Comparison of ENCODE assay signal across 25 cellular contexts in genomic region chr9:33236571-33236970, GRCh38. TPM values are rescaled to one million over a fixed set of nuclear protein-coding genes. Genes with fewer than 3 reads are reported as not detected.
DNase-seq lines count a peak whose midpoint lies in the region; ATAC-seq, FAIRE-seq and TF ChIP-seq lines count a peak whose summit lies in the region.
"Had no signal": no experiment of that assay in that cellular context is flagged by ENCODE, and none has a peak within 500 bp of the region (broad histone marks: within the 10 kb centered on the region; RNA-seq: fewer than 3 reads in every experiment).

No MANE protein-coding gene starts in this region.

- no peak overlapping the region for H3K14ac ChIP-seq in H1 (ENCODE audit: insufficient read length)

- in situ Hi-C loops in Panc1 (cut with HindIII; ENCODE audit: low pct_unique_long_range_greater_than_20kb, low sequenced_read_pairs), result no loop called here

- ATAC-seq in Panc1 (peak; percentile 5; the same call in 1 of the 2 replicates), GM21526 (IDR thresholded peaks at IDR 0.05; ENCODE audit: low FRiP score, unreplicated experiment) (no peak)
- ATAC-seq in stimulated activated naive CD8-positive, alpha-beta T cell treated with anti-CD3 and anti-CD28 coated beads, Interleukin-15, amount 100 ng/mL, for 72 hours, result no peak
- ATAC-seq: Right ventricle myocardium inferior had no signal

- no peaks in the 10 kb centered on the region for H3K79me2 ChIP-seq in H1 (ENCODE audit: control insufficient read depth in 1 of 2, insufficient read depth in 2 of 2, low read length in 2 of 2)

- H3K79me1 ChIP-seq in H1 (ENCODE audit: low read depth, low read length), result no peaks in the 10 kb centered on the region

- H4K8ac ChIP-seq in H1 (ENCODE audit: extremely low read depth, insufficient read depth, low read length), result 0 out of 2 replicates have a peak overlapping the region, but pooled peaks have one; percentile 14

- no peak overlapping the region for H2AFZ ChIP-seq in H1 (ENCODE audit: low read length)

- no peak overlapping the region for H2BK15ac ChIP-seq in H1 (ENCODE audit: low read length)

- no peaks in the 10 kb centered on the region for H3K9me3 ChIP-seq in Panc1 (ENCODE audit: control insufficient read depth, insufficient read depth, low read depth, low read length)
- no peaks in the 10 kb centered on the region for H3K9me3 ChIP-seq in H1 (ENCODE audit: insufficient read depth in 2 of 2, low read depth in 1 of 2, low read length in 1 of 2)
- H3K9me3 ChIP-seq in right atrium auricular region, result no peaks in the 10 kb centered on the region
- H3K9me3 ChIP-seq: BLaER1 treated with 17β-estradiol and CSF1 and Interleukin-3, amounts not matched to agents 10 nM and 100 nM; Caco-2; Peyer's patch; SJSA1 had no signal

- H2BK12ac ChIP-seq in H1 (ENCODE audit: low read depth, low read length), result no peak overlapping the region

- no peak overlapping the region for H3K9ac ChIP-seq in H1 (replicated peaks in 1 of 4; ENCODE audit: extremely low read depth in 1 of 4, low read depth in 3 of 4, low read length in 3 of 4)
- H3K9ac ChIP-seq: BLaER1 treated with 17β-estradiol and CSF1 and Interleukin-3, amounts not matched to agents 10 nM and 100 nM had no signal

- no peak overlapping the region for H3K4me2 ChIP-seq in H1 (ENCODE audit: insufficient read depth in 1 of 2, low read depth in 2 of 2, low read length in 2 of 2)
- H3K4me2 ChIP-seq: BLaER1 treated with 17β-estradiol and CSF1 and Interleukin-3, amounts not matched to agents 10 nM and 100 nM had no signal

- no peaks in the 10 kb centered on the region for H3K9me3 Mint-ChIP-seq in stimulated activated naive CD8-positive, alpha-beta T cell treated with anti-CD3 and anti-CD28 coated beads, Interleukin-15, amount 100 ng/mL, for 72 hours
- H3K9me3 Mint-ChIP-seq: CD4-positive, alpha-beta memory T cell had no signal

- no peaks in the 10 kb centered on the region for H3K4me1 Mint-ChIP-seq in stimulated activated naive CD8-positive, alpha-beta T cell treated with anti-CD3 and anti-CD28 coated beads, Interleukin-15, amount 100 ng/mL, for 72 hours

- no peak overlapping the region for H3K4me3 Mint-ChIP-seq in stimulated activated naive CD8-positive, alpha-beta T cell treated with anti-CD3 and anti-CD28 coated beads, Interleukin-15, amount 100 ng/mL, for 72 hours
- H3K4me3 Mint-ChIP-seq: CD4-positive, alpha-beta memory T cell had no signal

- no peak overlapping the region for H3K18ac ChIP-seq in H1 (ENCODE audit: extremely low read depth, low read length)

- H2BK5ac ChIP-seq in H1 (ENCODE audit: low read depth, low read length), result no peak overlapping the region

- no peak overlapping the region for H3K27ac ChIP-seq in Panc1 (ENCODE audit: low read length)
- H3K27ac ChIP-seq in H1 (ENCODE audit: low read depth, low read length), result no peak overlapping the region
- H3K27ac ChIP-seq in right atrium auricular region, result no peak overlapping the region
- H3K27ac ChIP-seq: BLaER1 treated with 17β-estradiol and CSF1 and Interleukin-3, amounts not matched to agents 10 nM and 100 nM; Peyer's patch; SJSA1 had no signal

- FAIRE-seq in H1 (lab: Jason Lieb, UNC), result no peak
- FAIRE-seq in HTR-8/SVneo (lab: Jason Lieb, UNC), result no peak
- FAIRE-seq: GM12892 had no signal

- TF ChIP-seq EP300 in H1 (IDR thresholded peaks at IDR 0.05; ENCODE audit: borderline replicate concordance in 1 of 2, low read depth in 2 of 2, low read length in 2 of 2), result no peak

- H3K4me3 ChIP-seq in Panc1 (ENCODE audit: low read depth in 2 of 2, low read length in 2 of 2) (no peak overlapping the region), H1 (ENCODE audit: extremely low read depth in 1 of 4, insufficient read depth in 2 of 4, low read depth in 3 of 4, low read length in 4 of 4) (no peak overlapping the region), right atrium auricular region (no peak overlapping the region)
- H3K4me3 ChIP-seq: BLaER1 treated with 17β-estradiol and CSF1 and Interleukin-3, amounts not matched to agents 10 nM and 100 nM; Peyer's patch; SJSA1 had no signal

- no peak overlapping the region for H2BK120ac ChIP-seq in H1 (replicated peaks; ENCODE audit: low read depth, low read length)

- H2AK5ac ChIP-seq in H1 (ENCODE audit: low read depth, low read length), result no peak overlapping the region

- intact Hi-C loops in Panc1 (cut with micrococcal nuclease; ENCODE audit: unreplicated experiment), result no loop called here

- no TSS peak for BruUV-seq in Panc1 (replicated peaks; lab: Mats Ljungman, UMichigan)

- H3K27me3 ChIP-seq in Panc1 (ENCODE audit: control insufficient read depth, insufficient read depth, low read length) (0 out of 2 replicates have a peak, but pooled peaks cover 2% of the 10 kb centered on the region), H1 (replicated peaks in 1 of 4; ENCODE audit: control insufficient read depth in 3 of 4, extremely low read depth in 1 of 4, insufficient read depth in 3 of 4, low read length in 3 of 4) (no peaks in the 10 kb centered on the region; a peak in 2 of 7 replicates), right atrium auricular region (no peaks in the 10 kb centered on the region)
- H3K27me3 ChIP-seq: BLaER1 treated with 17β-estradiol and CSF1 and Interleukin-3, amounts not matched to agents 10 nM and 100 nM; Peyer's patch; SJSA1 had no signal

- no peak overlapping the region for H3K4ac ChIP-seq in H1 (replicated peaks; ENCODE audit: insufficient read length, low read depth, low read length)

- H3K23me2 ChIP-seq in H1 (ENCODE audit: low read depth, low read length), result no peaks in the 10 kb centered on the region; the same call in 1 of the 2 replicates

- H4K5ac ChIP-seq in H1 (ENCODE audit: insufficient read length, low read depth, low read length), result no peak overlapping the region

- TF ChIP-seq CTCF in Panc1 (IDR thresholded peaks at IDR 0.05) (no peak), H1 (IDR thresholded peaks at IDR 0.05; ENCODE audit: control extremely low read depth in 1 of 3, insufficient read depth in 1 of 3, low read depth in 1 of 3, low read length in 3 of 3) (no peak), right atrium auricular region (IDR thresholded peaks at IDR 0.05) (no peak)

- H4K91ac ChIP-seq in H1 (replicated peaks; ENCODE audit: insufficient read length, low read length), result no peak overlapping the region

- H4K20me1 ChIP-seq in H1 (replicated peaks in 1 of 2; ENCODE audit: control insufficient read depth in 1 of 2, insufficient read depth in 2 of 2, low read length in 2 of 2), result no peaks in the 10 kb centered on the region
- H4K20me1 ChIP-seq: BLaER1 treated with 17β-estradiol and CSF1 and Interleukin-3, amounts not matched to agents 10 nM and 100 nM had no signal

- TF ChIP-seq POLR2A in H1 (IDR thresholded peaks at IDR 0.05; ENCODE audit: control extremely low read depth in 1 of 2, low read depth in 2 of 2, low read length in 2 of 2), result no peak

- no peak overlapping the region for H3K23ac ChIP-seq in H1 (ENCODE audit: insufficient read length)

- no peaks in the 10 kb centered on the region for H3K27me3 Mint-ChIP-seq in stimulated activated naive CD8-positive, alpha-beta T cell treated with anti-CD3 and anti-CD28 coated beads, Interleukin-15, amount 100 ng/mL, for 72 hours

- POLR2A ChIA-PET in Panc1 (lab: Charles Lee) (no interaction called here), H1 (lab: Charles Lee; ENCODE audit: partially characterized antibody) (interaction anchor here (1.0 to 2.1 kb wide), 2 partner anchors 8 to 12 kb away, joined by 5 to 10 read pairs; no protein-coding TSS in a partner anchor)

- H3K4me1 ChIP-seq in Panc1 (ENCODE audit: control insufficient read depth, insufficient read depth, low read length), result no peaks in the 10 kb centered on the region
- H3K4me1 ChIP-seq in H1 (replicated peaks in 1 of 4; ENCODE audit: control insufficient read depth in 3 of 4, insufficient read depth in 4 of 4, low read length in 3 of 4), result no peaks in the 10 kb centered on the region
- peaks cover 0 to 9% of the 10 kb centered on the region in 2 donors for H3K4me1 ChIP-seq in right atrium auricular region

- TF ChIP-seq RAD21 in H1 (IDR thresholded peaks at IDR 0.05 in 1 of 2, conservative IDR thresholded peaks at IDR 0.05 in 1 of 2; ENCODE audit: low read depth in 2 of 2, low read length in 2 of 2), result no peak

- no peak overlapping the region for H3K27ac Mint-ChIP-seq in stimulated activated naive CD8-positive, alpha-beta T cell treated with anti-CD3 and anti-CD28 coated beads, Interleukin-15, amount 100 ng/mL, for 72 hours
- H3K27ac Mint-ChIP-seq: CD4-positive, alpha-beta memory T cell had no signal

- H3K56ac ChIP-seq in H1 (replicated peaks; ENCODE audit: insufficient read length, low read depth, low read length), result no peak overlapping the region

- peak; percentile 34 for DNase-seq in AG20443 (ENCODE audit: low spot score)
- no peak for DNase-seq in Panc1 (ENCODE audit: low read depth, low spot score)
- DNase-seq in H1 (ENCODE audit: low read depth in 1 of 2, low spot score in 2 of 2), result no peak
- peak; percentile 62 for DNase-seq in kidney tubule cell (ENCODE audit: low spot score)
- DNase-seq in HTR-8/SVneo (ENCODE audit: insufficient read length, low spot score), result no peak
- no peak for DNase-seq in right atrium auricular region (ENCODE audit: low spot score)
- DNase-seq in stimulated activated naive CD8-positive, alpha-beta T cell treated with anti-CD3 and anti-CD28 coated beads, Interleukin-15, amount 100 ng/mL, for 72 hours, result no peak
- DNase-seq: Caco-2; CD4-positive, alpha-beta memory T cell; DMS 273 treated with DMSO at 0.1 percent for 48 hours; DND-41; KBM-7; NCI-H1092 treated with DMSO at 0.1 percent for 48 hours; NCI-H1436 treated with DMSO at 0.1 percent for 48 hours; NCI-H1930; NCI-H226; NCI-H510A treated with DMSO at 0.1 percent for 48 hours; NCI-H774 had no signal

- H2BK20ac ChIP-seq in H1 (ENCODE audit: low read length), result no peak overlapping the region

- 84% methylated on average over 3 of the region's 3 CpGs; no CpG with 5 or more reads in 1 of the 2 experiments for WGBS in H1 (ENCODE audit: extremely low coverage in 1 of 2, insufficient coverage in 1 of 2, insufficient read length in 1 of 2, insufficient replicate concordance in 2 of 2, low coverage in 1 of 2, low lambda C conversion rate in 2 of 2, missing lambda C conversion rate in 1 of 2), 2 experiments

- CTCF ChIA-PET in Panc1 (lab: Charles Lee) (no interaction called here), H1 (lab: Charles Lee; ENCODE audit: partially characterized antibody) (interaction anchor here (0.9 to 7.5 kb wide), 3 partner anchors 8 to 256 kb away, joined by 3 to 55 read pairs (median 3); no protein-coding TSS in a partner anchor)

- H3K36me3 ChIP-seq in Panc1 (ENCODE audit: control insufficient read depth, insufficient read depth, low read length), result no peaks in the 10 kb centered on the region
- no peaks in the 10 kb centered on the region for H3K36me3 ChIP-seq in H1 (ENCODE audit: control insufficient read depth in 2 of 4, insufficient read depth in 4 of 4, low read length in 3 of 4)
- H3K36me3 ChIP-seq in right atrium auricular region, result no peaks in the 10 kb centered on the region
- H3K36me3 ChIP-seq: BLaER1 treated with 17β-estradiol and CSF1 and Interleukin-3, amounts not matched to agents 10 nM and 100 nM; Peyer's patch; SJSA1 had no signal

RNA-seq across cellular contexts. Expression of gene SPINK4, which starts 3.4 kb away (rescaled TPM):
- total RNA-seq in Panc1 (2021; ENCODE audit: unreplicated experiment) (not detected), right atrium auricular region (not detected)
- not detected for polyA plus RNA-seq in Panc1 (2012; ENCODE audit: insufficient read length)
- not detected in 2 replicates for total RNA-seq in H1 (2021; fragmentation: NEBNext Ultra II Directional; extraction: Animal tissue kit (Norgen Biotek cat#: 25700))
- polyA plus RNA-seq in H1 (2011; rRNA removed), result not detected in 2 replicates
- not detected for polyA plus RNA-seq in H1 (2011; cell fraction: cytosol; rRNA removed)
- polyA plus RNA-seq in H1 (2011; cell fraction: nucleus; rRNA removed), result not detected
- polyA plus RNA-seq in H1 (2012, experiment 1 of 2), result not detected in 4 replicates
- not detected for polyA plus RNA-seq in H1 (2012, experiment 2 of 2)
- polyA plus RNA-seq in H1 (2013, experiment 1 of 2), result not detected
- polyA plus RNA-seq in H1 (2013, experiment 2 of 2), result not detected
- polyA minus RNA-seq in H1 (2011; rRNA and poly(A)+ RNA removed), result not detected in 2 replicates
- polyA minus RNA-seq in H1 (2011; cell fraction: cytosol; rRNA and poly(A)+ RNA removed), result 17.5 TPM
- 2.5 TPM for polyA minus RNA-seq in H1 (2011; cell fraction: nucleus; rRNA and poly(A)+ RNA removed)
- total RNA-seq: CD4-positive, alpha-beta memory T cell; G401; Right ventricle myocardium inferior; SJSA1 had no signal
- polyA plus RNA-seq: CD4-positive, alpha-beta memory T cell had no signal

RNA-seq across cellular contexts. Expression of gene BAG1, which starts 27.9 kb away (rescaled TPM):
- total RNA-seq in Panc1 (2021; ENCODE audit: unreplicated experiment), result 95.8 TPM
- polyA plus RNA-seq in Panc1 (2012; ENCODE audit: insufficient read length), result 103 TPM
- total RNA-seq in H1 (2021; fragmentation: NEBNext Ultra II Directional; extraction: Animal tissue kit (Norgen Biotek cat#: 25700)), result 59.8 and 61.5 TPM in 2 replicates
- 14.7 and 18.3 TPM in 2 replicates for polyA plus RNA-seq in H1 (2011; rRNA removed)
- 37.6 TPM for polyA plus RNA-seq in H1 (2011; cell fraction: cytosol; rRNA removed)
- 16.5 TPM for polyA plus RNA-seq in H1 (2011; cell fraction: nucleus; rRNA removed)
- polyA plus RNA-seq in H1 (2012, experiment 1 of 2), result 43.5 to 62.7 TPM (median 55.0 TPM) in 4 replicates
- 46.0 TPM for polyA plus RNA-seq in H1 (2012, experiment 2 of 2)
- 26.0 TPM for polyA plus RNA-seq in H1 (2013, experiment 1 of 2)
- polyA plus RNA-seq in H1 (2013, experiment 2 of 2), result 29.0 TPM
- 8.6 and 12.3 TPM in 2 replicates for polyA minus RNA-seq in H1 (2011; rRNA and poly(A)+ RNA removed)
- 16.1 TPM for polyA minus RNA-seq in H1 (2011; cell fraction: cytosol; rRNA and poly(A)+ RNA removed)
- polyA minus RNA-seq in H1 (2011; cell fraction: nucleus; rRNA and poly(A)+ RNA removed), result 35.9 TPM
- 100 to 1,000 TPM; 162 to 166 TPM for total RNA-seq in right atrium auricular region

RNA-seq across cellular contexts. Expression of gene CHMP5, which starts 28.3 kb away (rescaled TPM):
- total RNA-seq in Panc1 (2021; ENCODE audit: unreplicated experiment), result 74.5 TPM
- 65.4 TPM for polyA plus RNA-seq in Panc1 (2012; ENCODE audit: insufficient read length)
- 44.1 and 47.3 TPM in 2 replicates for total RNA-seq in H1 (2021; fragmentation: NEBNext Ultra II Directional; extraction: Animal tissue kit (Norgen Biotek cat#: 25700))
- polyA plus RNA-seq in H1 (2011; rRNA removed), result 11.6 and 25.0 TPM in 2 replicates
- polyA plus RNA-seq in H1 (2011; cell fraction: cytosol; rRNA removed), result 44.4 TPM
- polyA plus RNA-seq in H1 (2011; cell fraction: nucleus; rRNA removed), result 4.4 TPM
- polyA plus RNA-seq in H1 (2012, experiment 1 of 2), result 36.0 to 53.8 TPM (median 37.2 TPM) in 4 replicates
- 14.2 TPM for polyA plus RNA-seq in H1 (2012, experiment 2 of 2)
- 29.9 TPM for polyA plus RNA-seq in H1 (2013, experiment 1 of 2)
- polyA plus RNA-seq in H1 (2013, experiment 2 of 2), result 29.6 TPM
- polyA minus RNA-seq in H1 (2011; rRNA and poly(A)+ RNA removed), result 8.6 and 9.8 TPM in 2 replicates
- polyA minus RNA-seq in H1 (2011; cell fraction: cytosol; rRNA and poly(A)+ RNA removed), result 9.2 TPM
- 9.3 TPM for polyA minus RNA-seq in H1 (2011; cell fraction: nucleus; rRNA and poly(A)+ RNA removed)
- 10 to 100 TPM; 44.0 to 51.1 TPM for total RNA-seq in right atrium auricular region

RNA-seq across cellular contexts. Expression of gene NFX1, which starts 53.7 kb away (rescaled TPM):
- 38.1 TPM for total RNA-seq in Panc1 (2021; ENCODE audit: unreplicated experiment)
- polyA plus RNA-seq in Panc1 (2012; ENCODE audit: insufficient read length), result 21.8 TPM
- total RNA-seq in H1 (2021; fragmentation: NEBNext Ultra II Directional; extraction: Animal tissue kit (Norgen Biotek cat#: 25700)), result 26.1 and 28.4 TPM in 2 replicates
- polyA plus RNA-seq in H1 (2011; rRNA removed), result 19.2 and 19.4 TPM in 2 replicates
- polyA plus RNA-seq in H1 (2011; cell fraction: cytosol; rRNA removed), result 26.2 TPM
- polyA plus RNA-seq in H1 (2011; cell fraction: nucleus; rRNA removed), result 28.7 TPM
- 19.9 to 24.8 TPM (median 23.0 TPM) in 4 replicates for polyA plus RNA-seq in H1 (2012, experiment 1 of 2)
- 2.8 TPM for polyA plus RNA-seq in H1 (2012, experiment 2 of 2)
- polyA plus RNA-seq in H1 (2013, experiment 1 of 2), result 19.3 TPM
- polyA plus RNA-seq in H1 (2013, experiment 2 of 2), result 18.0 TPM
- 67.5 and 81.0 TPM in 2 replicates for polyA minus RNA-seq in H1 (2011; rRNA and poly(A)+ RNA removed)
- 25.2 TPM for polyA minus RNA-seq in H1 (2011; cell fraction: cytosol; rRNA and poly(A)+ RNA removed)
- polyA minus RNA-seq in H1 (2011; cell fraction: nucleus; rRNA and poly(A)+ RNA removed), result 27.9 TPM
- 10 to 100 TPM; 23.7 to 29.1 TPM for total RNA-seq in right atrium auricular region

Comparison
In these comparisons a context has a peak if more than half of its experiments do, and no peak if none do; other contexts are left out.
1. DNase-seq: peak in AG20443 (single experiment) and kidney tubule cell (single experiment); none in Panc1 (single experiment), H1 (0 of 2), HTR-8/SVneo (single experiment), right atrium auricular region (single experiment) and stimulated activated naive CD8-positive, alpha-beta T cell treated with anti-CD3 and anti-CD28 coated beads, Interleukin-15, amount 100 ng/mL, for 72 hours (0 of 2).